In genomic region chr1:18705811-18706210, GRCh38 we compare ENCODE assay signal across 22 cellular contexts.
"Had no signal": no experiment of that assay in that cellular context is flagged by ENCODE, and none has a peak within 500 bp of the region (broad histone marks: within the 10 kb centered on the region; RNA-seq: fewer than 3 reads in every experiment).

No MANE protein-coding gene starts in this region.

- H3K9me3 ChIP-seq: adrenal gland, esophagus muscularis mucosa, gastroesophageal sphincter, heart right ventricle, ovary, right lobe of liver had no signal

- H3K4me3 ChIP-seq: adrenal gland, esophagus muscularis mucosa, gastroesophageal sphincter, heart right ventricle, neural progenitor cell, ovary, right lobe of liver had no signal

- H3K36me3 ChIP-seq: adrenal gland, esophagus muscularis mucosa, gastroesophageal sphincter, heart right ventricle, neural progenitor cell, ovary, right lobe of liver had no signal

- H3K4me3 Mint-ChIP-seq: activated CD4-positive, alpha-beta T cell treated with anti-CD3 and anti-CD28 coated beads, Interleukin-2, amount 10 ng/mL, durations not matched to agents 24 days and 14 days; activated T-cell treated with anti-CD3 and anti-CD28 coated beads, Interleukin-2, amount 50 U/mL, for 72 hours; dendritic cell treated with granulocyte-macrophage colony-stimulating factor and Interleukin-4, amounts not matched to agents 40 ng/mL and 50 ng/mL, for 4 days; immature natural killer cell; memory B cell; neural progenitor cell; stimulated activated naive CD8-positive, alpha-beta T cell treated with anti-CD3 and anti-CD28 coated beads, Interleukin-15, amount 100 ng/mL, for 72 hours; type B pancreatic cell had no signal

- H3K9ac ChIP-seq: neural progenitor cell had no signal

- H3K4me1 ChIP-seq: adrenal gland, esophagus muscularis mucosa, gastroesophageal sphincter, heart right ventricle, right lobe of liver had no signal

- DNase-seq: activated CD4-positive, alpha-beta T cell treated with anti-CD3 and anti-CD28 coated beads, Interleukin-2, amount 10 ng/mL, durations not matched to agents 24 days and 14 days; activated effector memory CD4-positive, alpha-beta T cell treated with anti-CD3 and anti-CD28 coated beads, Interleukin-2, amount 50 U/mL, for 16 hours; activated naive CD4-positive, alpha-beta T cell treated with anti-CD3 and anti-CD28 coated beads, Interleukin-2, amount 50 U/mL, for 16 hours; activated T-cell treated with anti-CD3 and anti-CD28 coated beads, Interleukin-2, amount 50 U/mL, for 72 hours; adrenal gland; effector CD8-positive, alpha-beta T cell; heart right ventricle; immature natural killer cell; ovary; right lobe of liver; small intestine; stimulated activated CD4-positive, alpha-beta T cell treated with anti-CD3 and anti-CD28 coated beads, Interleukin-15, amount 100 ng/mL, for 24 hours; stimulated activated CD4-positive, alpha-beta T cell treated with anti-CD3 and anti-CD28 coated beads, Interleukin-2, amount 100 ng/mL, for 48 hours; stimulated activated naive CD8-positive, alpha-beta T cell treated with anti-CD3 and anti-CD28 coated beads, Interleukin-15, amount 100 ng/mL, for 72 hours; T-helper 1 cell; T-helper 9 cell had no signal

- H3K4me1 Mint-ChIP-seq: immature natural killer cell; memory B cell; stimulated activated naive CD8-positive, alpha-beta T cell treated with anti-CD3 and anti-CD28 coated beads, Interleukin-15, amount 100 ng/mL, for 72 hours had no signal

- H3K4me2 ChIP-seq: neural progenitor cell had no signal

- H3K36me3 Mint-ChIP-seq: immature natural killer cell, memory B cell, neural progenitor cell, type B pancreatic cell had no signal

- H3K27ac Mint-ChIP-seq: activated CD4-positive, alpha-beta T cell treated with anti-CD3 and anti-CD28 coated beads, Interleukin-2, amount 10 ng/mL, durations not matched to agents 24 days and 14 days; activated T-cell treated with anti-CD3 and anti-CD28 coated beads, Interleukin-2, amount 50 U/mL, for 72 hours; dendritic cell treated with granulocyte-macrophage colony-stimulating factor and Interleukin-4, amounts not matched to agents 40 ng/mL and 50 ng/mL, for 4 days; immature natural killer cell; memory B cell; type B pancreatic cell had no signal

- H3K9me3 Mint-ChIP-seq: activated CD4-positive, alpha-beta T cell treated with anti-CD3 and anti-CD28 coated beads, Interleukin-2, amount 10 ng/mL, durations not matched to agents 24 days and 14 days; activated T-cell treated with anti-CD3 and anti-CD28 coated beads, Interleukin-2, amount 50 U/mL, for 72 hours; dendritic cell treated with granulocyte-macrophage colony-stimulating factor and Interleukin-4, amounts not matched to agents 40 ng/mL and 50 ng/mL, for 4 days; immature natural killer cell; memory B cell; neural progenitor cell; stimulated activated naive CD8-positive, alpha-beta T cell treated with anti-CD3 and anti-CD28 coated beads, Interleukin-15, amount 100 ng/mL, for 72 hours; type B pancreatic cell had no signal

- H3K27me3 ChIP-seq: ovary, right lobe of liver had no signal

- H2AFZ ChIP-seq: neural progenitor cell had no signal

- ATAC-seq: activated T-cell treated with anti-CD3 and anti-CD28 coated beads, Interleukin-2, amount 50 U/mL, for 72 hours; gastroesophageal sphincter; heart right ventricle; stimulated activated naive CD8-positive, alpha-beta T cell treated with anti-CD3 and anti-CD28 coated beads, Interleukin-15, amount 100 ng/mL, for 72 hours had no signal

- H3K27ac ChIP-seq: adrenal gland, esophagus muscularis mucosa, gastroesophageal sphincter, heart right ventricle, neural progenitor cell, ovary, right lobe of liver had no signal
